Comparison of ENCODE assay signal across 27 cellular contexts in the genomic region with DNA sequence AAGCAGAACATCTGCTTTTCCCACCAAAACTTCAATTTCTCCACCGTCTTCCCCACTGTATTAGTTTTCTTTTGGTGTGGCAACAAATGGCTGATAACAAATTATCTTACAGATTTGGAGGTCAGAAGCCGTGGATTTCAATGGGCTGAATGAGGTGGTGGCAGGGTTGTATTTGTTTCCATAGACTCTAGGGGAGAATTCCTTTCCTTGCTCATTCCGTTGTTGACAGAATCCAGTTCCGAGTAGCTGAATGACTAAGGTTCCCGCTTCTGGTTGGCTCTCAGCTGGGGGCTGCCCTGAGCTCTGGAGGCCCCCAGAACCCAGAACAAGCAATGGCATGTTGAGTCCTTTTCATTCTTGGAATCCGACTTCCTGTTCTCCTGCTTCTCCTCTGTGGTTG.
"Had no signal": no experiment of that assay in that cellular context is flagged by ENCODE, and none has a peak within 500 bp of the region (broad histone marks: within the 10 kb centered on the region; RNA-seq: fewer than 3 reads in every experiment).

No MANE protein-coding gene starts in this region.

- DNase-seq: activated CD4-positive, alpha-beta T cell treated with anti-CD3 and anti-CD28 coated beads for 36 hours; activated CD4-positive, alpha-beta T cell treated with anti-CD3 and anti-CD28 coated beads, Interleukin-2, amount 50 U/mL, for 4 hours; activated CD8-positive, alpha-beta memory T cell treated with anti-CD3 and anti-CD28 coated beads for 24 hours; activated CD8-positive, alpha-beta memory T cell treated with anti-CD3 and anti-CD28 coated beads, Interleukin-2, amount 50 U/mL, for 4 hours; activated naive CD4-positive, alpha-beta T cell; activated T-cell treated with anti-CD3 and anti-CD28 coated beads, Interleukin-2, amount 50 U/mL, for 4 hours; adrenal gland; effector memory CD4-positive, alpha-beta T cell; gastrocnemius medialis; head of caudate nucleus; islet precursor cell; left colon; mucosa of descending colon; occipital lobe; posterior cingulate gyrus; sigmoid colon; stimulated activated CD4-positive, alpha-beta T cell treated with anti-CD3 and anti-CD28 coated beads, Interleukin-15, amount 100 ng/mL, for 24 hours; T-helper 1 cell; testis; trophoblast cell; uterus had no signal

- ATAC-seq: activated CD4-positive, alpha-beta T cell treated with anti-CD3 and anti-CD28 coated beads for 36 hours; activated T-cell treated with anti-CD3 and anti-CD28 coated beads, Interleukin-2, amount 50 U/mL, for 4 hours; gastrocnemius medialis; left colon; mucosa of descending colon; stimulated activated memory B cell treated with anti-CD40 and anti-IgM and Interleukin-4, amounts not matched to agents 10 μg/mL and 1 μg/mL and 100 μg/mL, for 72 hours had no signal

- H3K27me3 ChIP-seq: adrenal gland, gastrocnemius medialis, sigmoid colon, testis, uterus had no signal

- H3K4me1 ChIP-seq: gastrocnemius medialis, sigmoid colon, uterus had no signal

- H3K36me3 ChIP-seq: adrenal gland, gastrocnemius medialis, sigmoid colon, uterus had no signal

- H3K4me3 Mint-ChIP-seq: activated CD4-positive, alpha-beta T cell treated with anti-CD3 and anti-CD28 coated beads for 36 hours; activated naive CD8-positive, alpha-beta T cell; activated T-cell treated with anti-CD3 and anti-CD28 coated beads, Interleukin-2, amount 50 U/mL, for 4 hours; dendritic cell treated with granulocyte-macrophage colony-stimulating factor and Interleukin-4, amounts not matched to agents 40 ng/mL and 50 ng/mL, for 4 days; memory B cell; stimulated activated memory B cell treated with anti-CD40 and anti-IgM and Interleukin-4, amounts not matched to agents 10 μg/mL and 1 μg/mL and 100 μg/mL, for 72 hours had no signal

- H3K4me1 Mint-ChIP-seq: activated CD4-positive, alpha-beta T cell treated with anti-CD3 and anti-CD28 coated beads for 36 hours had no signal

- H3K27me3 Mint-ChIP-seq: activated CD4-positive, alpha-beta T cell treated with anti-CD3 and anti-CD28 coated beads for 36 hours; activated naive CD8-positive, alpha-beta T cell; dendritic cell treated with granulocyte-macrophage colony-stimulating factor and Interleukin-4, amounts not matched to agents 40 ng/mL and 50 ng/mL, for 4 days; memory B cell; stimulated activated memory B cell treated with anti-CD40 and anti-IgM and Interleukin-4, amounts not matched to agents 10 μg/mL and 1 μg/mL and 100 μg/mL, for 72 hours had no signal

- H3K36me3 Mint-ChIP-seq: activated naive CD8-positive, alpha-beta T cell had no signal

- H3K27ac Mint-ChIP-seq: activated CD4-positive, alpha-beta T cell treated with anti-CD3 and anti-CD28 coated beads for 36 hours; activated naive CD8-positive, alpha-beta T cell; activated T-helper 2 cell treated with anti-CD3 and anti-CD28 coated beads, Interferon-gamma antibody, Interleukin-2, Interleukin-4, amounts not matched to agents 10 μg/mL and 5 μg/mL and 100 μg/mL, durations not matched to agents 14 hours and 24 hours and 36 hours; dendritic cell treated with granulocyte-macrophage colony-stimulating factor and Interleukin-4, amounts not matched to agents 40 ng/mL and 50 ng/mL, for 4 days; memory B cell; stimulated activated memory B cell treated with anti-CD40 and anti-IgM and Interleukin-4, amounts not matched to agents 10 μg/mL and 1 μg/mL and 100 μg/mL, for 72 hours had no signal

- H3K27ac ChIP-seq: adrenal gland, gastrocnemius medialis, sigmoid colon, testis, uterus had no signal

- H3K9me3 ChIP-seq: adrenal gland, gastrocnemius medialis, mucosa of descending colon, sigmoid colon, testis, uterus had no signal

- H3K9me3 Mint-ChIP-seq: activated T-cell treated with anti-CD3 and anti-CD28 coated beads, Interleukin-2, amount 50 U/mL, for 4 hours; activated T-helper 2 cell treated with anti-CD3 and anti-CD28 coated beads, Interferon-gamma antibody, Interleukin-2, Interleukin-4, amounts not matched to agents 10 μg/mL and 5 μg/mL and 100 μg/mL, durations not matched to agents 14 hours and 24 hours and 36 hours; dendritic cell treated with granulocyte-macrophage colony-stimulating factor and Interleukin-4, amounts not matched to agents 40 ng/mL and 50 ng/mL, for 4 days; memory B cell had no signal

- H3K4me3 ChIP-seq: adrenal gland, gastrocnemius medialis, mucosa of descending colon, sigmoid colon, smooth muscle cell, testis, uterus had no signal
